In genomic region chr6:118896339-118897136, GRCh38 we compare ENCODE assay signal across 8 cellular contexts. TPM values are rescaled to one million over a fixed set of nuclear protein-coding genes. Genes with fewer than 3 reads are reported as not detected.
A peak's percentile ranks its signal among the peaks of the same experiment; 100 is the strongest.
DNase-seq lines count a peak whose midpoint lies in the region; ATAC-seq and TF ChIP-seq lines count a peak whose summit lies in the region.

No MANE protein-coding gene starts in this region.

- CTCF ChIA-PET in GM10248 (lab: Yijun Ruan, JAX) = interaction anchor here (0.7 to 4.1 kb wide), 24 partner anchors 10 to 331 kb away, joined by 3 to 28 read pairs (median 4); no protein-coding TSS in a partner anchor

- TF ChIP-seq CTCF in GM10248 (IDR thresholded peaks at IDR 0.05; ENCODE audit: control extremely low read depth, extremely low read depth, low read depth, missing control alignments) (peak; percentile 36), right lobe of liver (IDR thresholded peaks at IDR 0.05) (peak; percentile 35 to 48 (median 41))

- H3K27ac ChIP-seq in right lobe of liver (no peak overlapping the region), aorta (ENCODE audit: low read depth in 1 of 2, low read length in 2 of 2) (no peak overlapping the region)

- peaks cover 14% of the 10 kb centered on the region for H3K36me3 ChIP-seq in adipocyte (ENCODE audit: control insufficient read depth, insufficient read depth, low read length, severe bottlenecking)
- no peaks in the 10 kb centered on the region for H3K36me3 ChIP-seq in right lobe of liver
- no peaks in the 10 kb centered on the region for H3K36me3 ChIP-seq in aorta (ENCODE audit: control insufficient read depth in 1 of 2, insufficient read depth in 2 of 2, low read length in 1 of 2)

- intact Hi-C loops in right lobe of liver (cut with DNase I) (no loop called here), aorta (cut with DNase I) (loop anchor here (5.0 kb wide), 2 partner anchors 36 to 1414 kb away; partner anchors contain the start of gene DCBLD1 (in 1 of the 2))

- DNase-seq in AG08396 (ENCODE audit: low spot score) (peak; percentile 21), GM10248 (ENCODE audit: extremely low spot score) (peak; percentile 40), NCI-H446 treated with DMSO at 0.1 percent for 48 hours (lab: John Stamatoyannopoulos, UW) (peak; percentile 18), adipocyte (ENCODE audit: low read depth) (peak; percentile 65), right lobe of liver (no peak), aorta (no peak)
- no peak for DNase-seq in activated CD8-positive, alpha-beta memory T cell treated with anti-CD3 and anti-CD28 coated beads for 24 hours

- H3K27me3 ChIP-seq in adipocyte (replicated peaks; ENCODE audit: control insufficient read depth, insufficient read depth, low read length) (no peaks in the 10 kb centered on the region), right lobe of liver (no peaks in the 10 kb centered on the region), aorta (ENCODE audit: control insufficient read depth in 1 of 2, insufficient read depth in 2 of 2, low read length in 1 of 2) (no peaks in the 10 kb centered on the region)

- H3K4me3 ChIP-seq in adipocyte (ENCODE audit: low read length) (peak overlapping the region; percentile 97), right lobe of liver (no peak overlapping the region), aorta (ENCODE audit: low read length in 2 of 2) (no peak overlapping the region)

- peak overlapping the region; percentile 30 for H3K9ac ChIP-seq in adipocyte (ENCODE audit: low read length)

- 65% methylated on average over 5 of the region's 5 CpGs for WGBS in right lobe of liver (ENCODE audit: insufficient coverage, low coverage, low lambda C conversion rate, missing lambda C conversion rate)
- WGBS in aorta, 2 donors = 67 to 75% methylated on average over 5 of the region's 5 CpGs

- POLR2A ChIA-PET in GM10248 (lab: Yijun Ruan, JAX) = no interaction called here

- TF ChIP-seq POLR2A in right lobe of liver (IDR thresholded peaks at IDR 0.05) = no peak

- H3K9me3 ChIP-seq in adipocyte (ENCODE audit: control insufficient read depth, low read length) (no peaks in the 10 kb centered on the region), right lobe of liver (no peaks in the 10 kb centered on the region), aorta (ENCODE audit: control insufficient read depth, low read length) (no peaks in the 10 kb centered on the region)

- H3K4me1 ChIP-seq in adipocyte (ENCODE audit: control insufficient read depth, insufficient read depth, low read length) (peaks cover 35% of the 10 kb centered on the region), right lobe of liver (peaks cover 0 to 17% (median 3%) of the 10 kb centered on the region in 4 donors), aorta (ENCODE audit: control insufficient read depth in 1 of 2, insufficient read depth in 2 of 2, low read length in 2 of 2) (peaks cover 0 to 3% of the 10 kb centered on the region in 2 donors)

- ATAC-seq in HG02973 (IDR thresholded peaks at IDR 0.05; ENCODE audit: unreplicated experiment) = peak; percentile 20
- no peak for ATAC-seq in right lobe of liver
- ATAC-seq in aorta (ENCODE audit: low FRiP score) = no peak

RNA-seq across cellular contexts. Expression of gene ASF1A, which starts 2.6 kb away (rescaled TPM):
- total RNA-seq in right lobe of liver = 10 to 100 TPM in 2 of 6 experiments, 1 to 10 TPM in 4; 5.8 to 15.3 (median 8.3) TPM
- 10 to 100 TPM; 11.5 to 12.9 TPM for total RNA-seq in aorta
- polyA plus RNA-seq in aorta = 10 to 100 TPM; 12.4 to 17.4 TPM

RNA-seq across cellular contexts. Expression of gene MCM9, which starts 38.4 kb away (rescaled TPM):
- total RNA-seq in right lobe of liver = 1 to 10 TPM; 4.3 to 7.6 (median 6.9) TPM
- 10 to 100 TPM; 14.8 to 19.1 TPM for total RNA-seq in aorta
- polyA plus RNA-seq in aorta = 1 to 10 TPM; 2.8 to 6.7 TPM

Comparison
In these comparisons a context has a peak if more than half of its experiments do, and no peak if none do; other contexts are left out.
1. DNase-seq: peak in AG08396 (single experiment), GM10248 (single experiment), NCI-H446 treated with DMSO at 0.1 percent for 48 hours (single experiment) and adipocyte (single experiment); none in right lobe of liver (0 of 3), aorta (0 of 2) and activated CD8-positive, alpha-beta memory T cell treated with anti-CD3 and anti-CD28 coated beads for 24 hours (single experiment).
2. intact Hi-C loops: an anchor here in aorta (5.0 kb wide); none called in right lobe of liver.